1 cellular context compared by ENCODE assay signal in genomic region chr5:179867079-179867465, GRCh38.
TF ChIP-seq lines count a peak whose summit lies in the region.

No MANE protein-coding gene starts in this region.

TF ChIP-seq in HepG2, 621 proteins besides CTCF, POLR2A, EP300 and RAD21:
- TF ChIP-seq ZBTB33 (CRISPR knock-in tag; IDR thresholded peaks at IDR 0.05) (0 out of 2 replicates have a peak, but pooled peaks have one; percentile 17), ZNF841 (CRISPR knock-in tag; IDR thresholded peaks at IDR 0.05; ENCODE audit: borderline replicate concordance) (no peak), ZNF816 (CRISPR knock-in tag; IDR thresholded peaks at IDR 0.05; ENCODE audit: borderline replicate concordance) (no peak)
TF ChIP-seq in HepG2: peak in this region for 1.
